In genomic region chr11:9074338-9075029, GRCh38 we compare ENCODE assay signal across 30 cellular contexts. TPM values are rescaled to one million over a fixed set of nuclear protein-coding genes. Genes with fewer than 3 reads are reported as not detected.
"Had no signal": no experiment of that assay in that cellular context is flagged by ENCODE, and none has a peak within 500 bp of the region (broad histone marks: within the 10 kb centered on the region; RNA-seq: fewer than 3 reads in every experiment).

No MANE protein-coding gene starts in this region.

- H3K9me3 ChIP-seq: adrenal gland, body of pancreas, MG63, SJCRH30 had no signal

- H3K27me3 ChIP-seq: adrenal gland, body of pancreas, MG63, SJCRH30 had no signal

- H3K9me3 Mint-ChIP-seq: activated CD4-positive, alpha-beta T cell treated with anti-CD3 and anti-CD28 coated beads, Interleukin-2, amount 10 ng/mL, durations not matched to agents 24 days and 14 days; activated CD8-positive, alpha-beta T cell treated with anti-CD3 and anti-CD28 coated beads for 36 hours; activated naive CD4-positive, alpha-beta T cell treated with anti-CD3 and anti-CD28 coated beads for 36 hours; activated naive CD4-positive, alpha-beta T cell treated with anti-CD3 and anti-CD28 coated beads, Interleukin-2, amount 50 U/mL, for 72 hours; activated T-cell treated with anti-CD3 and anti-CD28 coated beads, Interleukin-2, amount 50 U/mL, for 4 hours; activated T-helper 1 cell treated with anti-CD3 and anti-CD28 coated beads, Interleukin-12 subunit alpha, Interleukin-12 subunit beta, Interleukin-2, Interleukin-4 antibody, amounts not matched to agents 30 ng/mL and 10 ng/mL and 1 ng/mL, durations not matched to agents 14 hours and 24 hours and 36 hours had no signal

- H3K36me3 Mint-ChIP-seq: activated naive CD4-positive, alpha-beta T cell treated with anti-CD3 and anti-CD28 coated beads, Interleukin-2, amount 50 U/mL, for 72 hours had no signal

- H3K4me1 ChIP-seq: adrenal gland had no signal

- H3K36me3 ChIP-seq: adrenal gland, MG63, SJCRH30 had no signal

- DNase-seq: activated CD4-positive, alpha-beta T cell treated with anti-CD3 and anti-CD28 coated beads, Interleukin-2, amount 10 ng/mL, durations not matched to agents 24 days and 14 days; activated CD4-positive, alpha-beta T cell treated with anti-CD3 and anti-CD28 coated beads, Interleukin-2, amount 50 U/mL, for 4 hours; activated CD8-positive, alpha-beta memory T cell treated with anti-CD3 and anti-CD28 coated beads, Interleukin-2, amount 50 U/mL, for 4 hours; activated CD8-positive, alpha-beta T cell treated with anti-CD3 and anti-CD28 coated beads for 36 hours; activated gamma-delta T cell treated with Interleukin-2 at 50 U/mL for 16 hours; activated naive CD4-positive, alpha-beta T cell treated with anti-CD3 and anti-CD28 coated beads for 36 hours; activated T-cell treated with anti-CD3 and anti-CD28 coated beads for 4 hours; activated T-cell treated with anti-CD3 and anti-CD28 coated beads, Interleukin-2, amount 50 U/mL, for 4 hours; adrenal gland; body of pancreas; caudate nucleus; Kasumi-1; KG1; MG63; NCI-H1048; NCI-H1105 treated with DMSO at 0.1 percent for 48 hours; NCI-H1436; NCI-H1694; NCI-H1930; NCI-H2081 treated with DMSO at 0.1 percent for 48 hours; NCI-H345; SHP77; SJCRH30; T1000 had no signal

- H3K27ac ChIP-seq: adrenal gland, body of pancreas, SJCRH30, SK-N-MC had no signal

- H3K4me3 Mint-ChIP-seq: activated CD4-positive, alpha-beta T cell treated with anti-CD3 and anti-CD28 coated beads, Interleukin-2, amount 10 ng/mL, durations not matched to agents 24 days and 14 days; activated CD8-positive, alpha-beta T cell treated with anti-CD3 and anti-CD28 coated beads for 36 hours; activated naive CD4-positive, alpha-beta T cell treated with anti-CD3 and anti-CD28 coated beads for 36 hours; activated T-cell treated with anti-CD3 and anti-CD28 coated beads, Interleukin-2, amount 50 U/mL, for 4 hours; activated T-helper 1 cell treated with anti-CD3 and anti-CD28 coated beads, Interleukin-12 subunit alpha, Interleukin-12 subunit beta, Interleukin-2, Interleukin-4 antibody, amounts not matched to agents 30 ng/mL and 10 ng/mL and 1 ng/mL, durations not matched to agents 14 hours and 24 hours and 36 hours had no signal

- H3K4me3 ChIP-seq: adrenal gland, body of pancreas, MG63, SJCRH30, SK-N-MC had no signal

- H3K27ac Mint-ChIP-seq: activated CD4-positive, alpha-beta T cell treated with anti-CD3 and anti-CD28 coated beads, Interleukin-2, amount 10 ng/mL, durations not matched to agents 24 days and 14 days; activated CD8-positive, alpha-beta T cell treated with anti-CD3 and anti-CD28 coated beads for 36 hours; activated naive CD4-positive, alpha-beta T cell treated with anti-CD3 and anti-CD28 coated beads for 36 hours; activated naive CD4-positive, alpha-beta T cell treated with anti-CD3 and anti-CD28 coated beads, Interleukin-2, amount 50 U/mL, for 72 hours; activated T-helper 1 cell treated with anti-CD3 and anti-CD28 coated beads, Interleukin-12 subunit alpha, Interleukin-12 subunit beta, Interleukin-2, Interleukin-4 antibody, amounts not matched to agents 30 ng/mL and 10 ng/mL and 1 ng/mL, durations not matched to agents 14 hours and 24 hours and 36 hours had no signal

RNA-seq across cellular contexts. Expression of gene SCUBE2, which starts 16.9 kb away (rescaled TPM):
- total RNA-seq: activated CD4-positive, alpha-beta T cell treated with anti-CD3 and anti-CD28 coated beads, Interleukin-2, amount 10 ng/mL, durations not matched to agents 24 days and 14 days; activated CD8-positive, alpha-beta T cell treated with anti-CD3 and anti-CD28 coated beads for 36 hours; activated T-helper 1 cell treated with anti-CD3 and anti-CD28 coated beads, Interleukin-12 subunit alpha, Interleukin-12 subunit beta, Interleukin-2, Interleukin-4 antibody, amounts not matched to agents 30 ng/mL and 10 ng/mL and 1 ng/mL, durations not matched to agents 14 hours and 24 hours and 36 hours; bronchial epithelial cell; NCI-H460; T-helper 1 cell treated with Interleukin-12 subunit alpha and Interleukin-12 subunit beta and Interleukin-4 antibody, amounts not matched to agents 30 ng/mL and 1 ng/mL, for 36 hours had no signal
